ENCODE assay signal across 23 cellular contexts in the genomic region with DNA sequence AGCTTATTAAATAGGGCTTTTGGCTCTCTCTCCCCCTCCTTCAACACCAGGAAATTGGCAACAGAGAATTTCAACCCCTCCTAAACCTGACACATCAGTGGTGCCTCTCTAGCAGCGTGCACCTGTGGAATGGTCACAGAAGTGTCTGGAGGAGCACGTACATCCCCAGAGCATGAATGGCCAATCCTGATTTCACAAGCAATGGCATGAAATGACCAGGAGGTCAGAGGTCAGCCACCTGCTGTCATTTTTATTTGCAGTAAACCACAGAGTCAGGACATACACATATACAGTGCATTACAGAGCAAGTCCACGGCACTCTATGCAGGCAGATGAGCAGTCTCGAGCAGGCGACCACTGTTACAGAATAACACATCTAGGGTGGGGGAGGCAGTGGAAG.
"Had no signal": no experiment of that assay in that cellular context is flagged by ENCODE, and none has a peak within 500 bp of the region (broad histone marks: within the 10 kb centered on the region; RNA-seq: fewer than 3 reads in every experiment).

No MANE protein-coding gene starts in this region.

- ATAC-seq: esophagus mucosa, gastrocnemius medialis, left cardiac atrium, lower lobe of right lung, natural killer cell had no signal

- H3K27ac ChIP-seq: gastrocnemius medialis, left ventricle myocardium inferior, lower lobe of right lung, ovary, right atrium auricular region, suprapubic skin, thyroid gland, uterus had no signal

- H3K27me3 Mint-ChIP-seq: type B pancreatic cell had no signal

- H3K9me3 Mint-ChIP-seq: immature natural killer cell, memory B cell, mesothelial cell of epicardium, natural killer cell, neural crest cell had no signal

- DNase-seq: effector memory CD4-positive, alpha-beta T cell; gastrocnemius medialis; immature natural killer cell; kidney; left cardiac atrium; left ventricle myocardium inferior; lower lobe of right lung; natural killer cell; nucleus accumbens; ovary; small intestine; stimulated activated CD4-positive, alpha-beta T cell treated with anti-CD3 and anti-CD28 coated beads, Interleukin-12 subunit alpha, Interleukin-12 subunit beta, amount 100 ng/mL, for 4 hours; stimulated activated naive CD4-positive, alpha-beta T cell; thyroid gland; uterus had no signal

- H3K27me3 ChIP-seq: gastrocnemius medialis, ovary, right atrium auricular region, suprapubic skin, thyroid gland, uterus had no signal

- H3K9me3 ChIP-seq: gastrocnemius medialis, left ventricle myocardium inferior, lower lobe of right lung, ovary, right atrium auricular region, suprapubic skin, thyroid gland, uterus had no signal

- H3K4me3 ChIP-seq: gastrocnemius medialis, left ventricle myocardium inferior, lower lobe of right lung, ovary, right atrium auricular region, suprapubic skin, thyroid gland, uterus had no signal

- H3K36me3 Mint-ChIP-seq: immature natural killer cell, memory B cell, mesothelial cell of epicardium, natural killer cell, type B pancreatic cell had no signal

- H3K4me1 ChIP-seq: gastrocnemius medialis, left ventricle myocardium inferior, lower lobe of right lung, right atrium auricular region, suprapubic skin, thyroid gland, uterus had no signal

- FAIRE-seq: endometrium, kidney, small intestine had no signal

- H3K36me3 ChIP-seq: gastrocnemius medialis, left ventricle myocardium inferior, lower lobe of right lung, ovary, right atrium auricular region, suprapubic skin, thyroid gland, uterus had no signal

- H3K4me3 Mint-ChIP-seq: immature natural killer cell, memory B cell, mesothelial cell of epicardium, natural killer cell, neural crest cell, type B pancreatic cell had no signal

- H3K27ac Mint-ChIP-seq: immature natural killer cell, memory B cell, mesothelial cell of epicardium, natural killer cell, type B pancreatic cell had no signal
